8 cellular contexts compared by ENCODE assay signal in the genomic region with DNA sequence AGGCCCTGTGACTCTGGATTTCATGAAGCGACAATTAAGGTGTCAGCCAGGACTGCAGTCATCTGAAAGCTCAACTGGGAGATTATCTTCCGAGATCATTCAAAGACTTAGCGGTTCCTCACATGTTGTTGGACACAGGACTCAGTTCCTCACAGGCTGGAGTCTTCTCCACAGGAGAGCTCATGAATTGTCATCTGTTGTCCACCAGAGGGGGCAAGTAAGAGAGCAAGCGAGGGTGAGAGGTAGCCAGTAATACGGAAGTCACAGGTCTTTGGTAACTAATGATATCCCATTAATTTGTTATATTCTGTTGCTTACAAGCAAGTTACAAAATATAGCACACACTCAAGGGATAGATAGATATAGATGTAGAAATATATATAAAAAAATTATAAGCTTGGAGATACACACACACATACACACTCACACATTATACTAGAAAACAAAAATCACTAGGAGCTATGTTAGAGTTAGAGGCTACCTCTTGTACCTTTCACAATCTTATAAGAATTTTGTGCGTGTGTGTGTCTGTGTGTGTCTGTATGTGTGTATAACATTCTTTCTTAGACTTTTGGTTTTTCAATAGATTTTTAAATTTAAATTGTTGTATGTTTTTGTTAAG.
A peak's percentile ranks its signal among the peaks of the same experiment; 100 is the strongest.
DNase-seq lines count a peak whose midpoint lies in the region; ATAC-seq and TF ChIP-seq lines count a peak whose summit lies in the region.

No MANE protein-coding gene starts in this region.

- no peaks in the 10 kb centered on the region for H3K27me3 ChIP-seq in upper lobe of right lung

- H3K9me3 ChIP-seq in upper lobe of right lung = no peaks in the 10 kb centered on the region

- DNase-seq in ELR (ENCODE audit: low read depth) (peak; percentile 75), GM20000 (ENCODE audit: low spot score) (peak; percentile 38), OCI-M2 (lab: John Stamatoyannopoulos, UW; ENCODE audit: unreplicated experiment) (peak; percentile 31), fibroblast of peridontal ligament (ENCODE audit: extremely low read depth) (peak; percentile 50), upper lobe of right lung (no peak), caudate nucleus (lab: John Stamatoyannopoulos, UW) (no peak), NCI-H146 treated with DMSO at 0.1 percent for 48 hours (lab: John Stamatoyannopoulos, UW; ENCODE audit: unreplicated experiment) (no peak)

- H3K4me3 ChIP-seq in upper lobe of right lung = no peak overlapping the region

- intact Hi-C loops in upper lobe of right lung (cut with DNase I) = no loop called here

- no peaks in the 10 kb centered on the region for H3K4me1 ChIP-seq in upper lobe of right lung

- TF ChIP-seq CTCF in GM20000 (IDR thresholded peaks at IDR 0.05; ENCODE audit: extremely low read depth, missing control alignments) (peak; percentile 58), upper lobe of right lung (IDR thresholded peaks at IDR 0.05) (peak; percentile 45)

- H3K27ac ChIP-seq in upper lobe of right lung (no peak overlapping the region), caudate nucleus (ENCODE audit: low read depth, low read length) (no peak overlapping the region)

- H3K36me3 ChIP-seq in upper lobe of right lung = no peaks in the 10 kb centered on the region

- ATAC-seq in HG03520 (IDR thresholded peaks at IDR 0.05; ENCODE audit: unreplicated experiment) (peak; percentile 95), upper lobe of right lung (peak; percentile 94)

Comparison
In these comparisons a context has a peak if more than half of its experiments do, and no peak if none do; other contexts are left out.
1. DNase-seq: peak in ELR (single experiment), GM20000 (single experiment), OCI-M2 (single experiment) and fibroblast of peridontal ligament (single experiment); none in upper lobe of right lung (single experiment), caudate nucleus (0 of 61) and NCI-H146 treated with DMSO at 0.1 percent for 48 hours (single experiment).